Comparison of ENCODE assay signal across 7 cellular contexts in the genomic region with DNA sequence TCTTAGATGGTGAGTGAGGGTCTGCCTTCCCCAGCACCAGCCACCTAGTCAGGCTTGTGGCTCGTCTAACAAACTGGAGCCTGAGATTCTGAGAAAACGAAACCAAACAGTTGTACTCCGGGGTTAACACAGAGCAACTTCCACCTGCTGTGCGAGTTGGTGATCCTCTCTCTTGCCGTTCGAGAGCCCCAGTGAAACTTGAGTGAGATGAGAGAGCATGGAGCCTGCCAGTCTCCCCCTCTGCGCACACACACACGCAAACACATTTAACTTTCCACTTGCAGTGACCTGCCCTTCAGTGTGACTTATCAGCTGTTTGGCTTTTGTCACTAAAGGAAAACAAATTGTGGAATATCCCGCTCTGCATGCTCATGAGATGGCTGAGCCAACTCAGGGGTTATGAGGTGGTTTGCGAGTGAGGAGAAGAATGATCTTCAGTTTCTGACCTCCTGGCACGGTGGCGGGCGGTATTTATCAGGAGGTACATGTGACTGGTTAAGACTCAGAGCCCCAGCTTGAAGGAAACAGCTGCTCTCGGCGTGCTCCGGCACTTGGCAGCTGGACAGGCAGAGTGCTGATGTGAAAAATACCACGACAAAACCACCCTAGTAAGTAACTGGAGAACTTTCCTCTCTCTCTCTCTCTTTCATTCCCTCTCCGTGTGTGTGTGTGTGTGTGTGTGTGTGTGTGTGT. TPM values are rescaled to one million over a fixed set of nuclear protein-coding genes. Genes with fewer than 3 reads are reported as not detected.
DNase-seq lines count a peak whose midpoint lies in the region; ATAC-seq, FAIRE-seq and TF ChIP-seq lines count a peak whose summit lies in the region.

A gene with protein sequence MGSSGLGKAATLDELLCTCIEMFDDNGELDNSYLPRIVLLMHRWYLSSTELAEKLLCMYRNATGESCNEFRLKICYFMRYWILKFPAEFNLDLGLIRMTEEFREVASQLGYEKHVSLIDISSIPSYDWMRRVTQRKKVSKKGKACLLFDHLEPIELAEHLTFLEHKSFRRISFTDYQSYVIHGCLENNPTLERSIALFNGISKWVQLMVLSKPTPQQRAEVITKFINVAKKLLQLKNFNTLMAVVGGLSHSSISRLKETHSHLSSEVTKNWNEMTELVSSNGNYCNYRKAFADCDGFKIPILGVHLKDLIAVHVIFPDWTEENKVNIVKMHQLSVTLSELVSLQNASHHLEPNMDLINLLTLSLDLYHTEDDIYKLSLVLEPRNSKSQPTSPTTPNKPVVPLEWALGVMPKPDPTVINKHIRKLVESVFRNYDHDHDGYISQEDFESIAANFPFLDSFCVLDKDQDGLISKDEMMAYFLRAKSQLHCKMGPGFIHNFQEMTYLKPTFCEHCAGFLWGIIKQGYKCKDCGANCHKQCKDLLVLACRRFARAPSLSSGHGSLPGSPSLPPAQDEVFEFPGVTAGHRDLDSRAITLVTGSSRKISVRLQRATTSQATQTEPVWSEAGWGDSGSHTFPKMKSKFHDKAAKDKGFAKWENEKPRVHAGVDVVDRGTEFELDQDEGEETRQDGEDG (plus strand): TSS at position 550 of the 693 bp plus-strand sequence. CDS start 38,488 bp downstream, outside the sequence.

- H3K9me3 Mint-ChIP-seq in WTC11 = peaks cover 18% of the 10 kb centered on the region

- peak within 1 kb of the TSS; percentile 54 for H3K4me3 Mint-ChIP-seq in WTC11

- H3K27ac Mint-ChIP-seq in WTC11 = 0 out of 2 replicates have a peak within 1 kb of the TSS, but pooled peaks have one; percentile 21

- DNase-seq in NCI-H2029 (lab: John Stamatoyannopoulos, UW) = peak; percentile 43
- peak; percentile 17 for DNase-seq in WTC11 (ENCODE audit: low spot score)
- DNase-seq in bronchial epithelial cell (ENCODE audit: low read depth) = peak; percentile 68
- DNase-seq in inferior parietal cortex (ENCODE audit: extremely low spot score) = peak; percentile 73
- peak; percentile 85 for DNase-seq in smooth muscle cell of the brain vasculature (ENCODE audit: low read depth, low spot score)

- CTCF ChIA-PET in WTC11 (lab: Charles Lee) = interaction anchor here (1.2 to 1.5 kb wide), 4 partner anchors 17 to 107 kb away, joined by 3 to 6 read pairs (median 4); no protein-coding TSS in a partner anchor

- no peaks in the 10 kb centered on the region for H3K36me3 ChIP-seq in bronchial epithelial cell (ENCODE audit: control insufficient read depth, insufficient read depth, low read length)

- POLR2A ChIA-PET in WTC11 (lab: Charles Lee) = no interaction called here

- peaks cover 8% of the 10 kb centered on the region; the same call in 1 of the 2 replicates for H3K27me3 Mint-ChIP-seq in WTC11 (ENCODE audit: low read depth)

- ATAC-seq in GM18508 (IDR thresholded peaks at IDR 0.05; ENCODE audit: insufficient read depth, unreplicated experiment) (peak; percentile 36), HG02852 (IDR thresholded peaks at IDR 0.05; ENCODE audit: unreplicated experiment) (peak; percentile 56), WTC11 (peak; percentile 74)

- H3K4me3 ChIP-seq in bronchial epithelial cell (ENCODE audit: low read depth, low read length) = peak within 1 kb of the TSS; percentile 64

- peaks cover 9% of the 10 kb centered on the region for H3K36me3 Mint-ChIP-seq in WTC11

- peaks cover 18% of the 10 kb centered on the region for H3K4me1 Mint-ChIP-seq in WTC11

- H3K27me3 ChIP-seq in bronchial epithelial cell (ENCODE audit: control insufficient read depth, insufficient read depth, low read length) = no peaks in the 10 kb centered on the region

- FAIRE-seq in bronchial epithelial cell (lab: Jason Lieb, UNC) = no peak

- TF ChIP-seq CTCF in WTC11 (IDR thresholded peaks at IDR 0.05) (no peak), bronchial epithelial cell (IDR thresholded peaks at IDR 0.05; ENCODE audit: insufficient read depth, low read length, severe bottlenecking) (no peak)

TF ChIP-seq in WTC11, 78 proteins besides CTCF, POLR2A, EP300 and RAD21 (continues in another document):
- no peak for TF ChIP-seq SMAD3 (CRISPR knock-in tag; IDR thresholded peaks at IDR 0.05; ENCODE audit: borderline replicate concordance)
- no peak for TF ChIP-seq ELF4 (CRISPR knock-in tag; IDR thresholded peaks at IDR 0.05; ENCODE audit: low read depth)
- TF ChIP-seq TCF7 (CRISPR knock-in tag; IDR thresholded peaks at IDR 0.05; ENCODE audit: low read depth) = no peak
- no peak for TF ChIP-seq ATF6 (CRISPR knock-in tag; IDR thresholded peaks at IDR 0.05)
- TF ChIP-seq, protein P1, sequence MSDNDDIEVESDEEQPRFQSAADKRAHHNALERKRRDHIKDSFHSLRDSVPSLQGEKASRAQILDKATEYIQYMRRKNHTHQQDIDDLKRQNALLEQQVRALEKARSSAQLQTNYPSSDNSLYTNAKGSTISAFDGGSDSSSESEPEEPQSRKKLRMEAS (CRISPR knock-in tag; IDR thresholded peaks at IDR 0.05) = no peak
- no peak for TF ChIP-seq MXD4 (CRISPR knock-in tag; IDR thresholded peaks at IDR 0.05; ENCODE audit: borderline replicate concordance)
- TF ChIP-seq, protein P2, sequence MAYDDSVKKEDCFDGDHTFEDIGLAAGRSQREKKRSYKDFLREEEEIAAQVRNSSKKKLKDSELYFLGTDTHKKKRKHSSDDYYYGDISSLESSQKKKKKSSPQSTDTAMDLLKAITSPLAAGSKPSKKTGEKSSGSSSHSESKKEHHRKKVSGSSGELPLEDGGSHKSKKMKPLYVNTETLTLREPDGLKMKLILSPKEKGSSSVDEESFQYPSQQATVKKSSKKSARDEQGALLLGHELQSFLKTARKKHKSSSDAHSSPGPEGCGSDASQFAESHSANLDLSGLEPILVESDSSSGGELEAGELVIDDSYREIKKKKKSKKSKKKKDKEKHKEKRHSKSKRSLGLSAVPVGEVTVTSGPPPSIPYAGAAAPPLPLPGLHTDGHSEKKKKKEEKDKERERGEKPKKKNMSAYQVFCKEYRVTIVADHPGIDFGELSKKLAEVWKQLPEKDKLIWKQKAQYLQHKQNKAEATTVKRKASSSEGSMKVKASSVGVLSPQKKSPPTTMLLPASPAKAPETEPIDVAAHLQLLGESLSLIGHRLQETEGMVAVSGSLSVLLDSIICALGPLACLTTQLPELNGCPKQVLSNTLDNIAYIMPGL (CRISPR knock-in tag; IDR thresholded peaks at IDR 0.05) = no peak
- TF ChIP-seq CREB1 (CRISPR knock-in tag; IDR thresholded peaks at IDR 0.05) = no peak
- TF ChIP-seq TEAD1 (CRISPR knock-in tag; IDR thresholded peaks at IDR 0.05) = no peak
- no peak for TF ChIP-seq PRRX2 (CRISPR knock-in tag; IDR thresholded peaks at IDR 0.05)
- TF ChIP-seq FOXK1 (CRISPR knock-in tag; IDR thresholded peaks at IDR 0.05) = no peak
- no peak for TF ChIP-seq SOX15 (CRISPR knock-in tag; IDR thresholded peaks at IDR 0.05)
- TF ChIP-seq, protein P3, sequence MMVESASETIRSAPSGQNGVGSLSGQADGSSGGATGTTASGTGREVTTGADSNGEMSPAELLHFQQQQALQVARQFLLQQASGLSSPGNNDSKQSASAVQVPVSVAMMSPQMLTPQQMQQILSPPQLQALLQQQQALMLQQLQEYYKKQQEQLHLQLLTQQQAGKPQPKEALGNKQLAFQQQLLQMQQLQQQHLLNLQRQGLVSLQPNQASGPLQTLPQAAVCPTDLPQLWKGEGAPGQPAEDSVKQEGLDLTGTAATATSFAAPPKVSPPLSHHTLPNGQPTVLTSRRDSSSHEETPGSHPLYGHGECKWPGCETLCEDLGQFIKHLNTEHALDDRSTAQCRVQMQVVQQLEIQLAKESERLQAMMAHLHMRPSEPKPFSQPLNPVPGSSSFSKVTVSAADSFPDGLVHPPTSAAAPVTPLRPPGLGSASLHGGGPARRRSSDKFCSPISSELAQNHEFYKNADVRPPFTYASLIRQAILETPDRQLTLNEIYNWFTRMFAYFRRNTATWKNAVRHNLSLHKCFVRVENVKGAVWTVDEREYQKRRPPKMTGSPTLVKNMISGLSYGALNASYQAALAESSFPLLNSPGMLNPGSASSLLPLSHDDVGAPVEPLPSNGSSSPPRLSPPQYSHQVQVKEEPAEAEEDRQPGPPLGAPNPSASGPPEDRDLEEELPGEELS (CRISPR knock-in tag; IDR thresholded peaks at IDR 0.05) = no peak
- TF ChIP-seq GABPB1 (CRISPR knock-in tag; IDR thresholded peaks at IDR 0.05) = no peak
- no peak for TF ChIP-seq ATF1 (CRISPR knock-in tag; IDR thresholded peaks at IDR 0.05)

RNA-seq across cellular contexts. Expression of the gene that starts here (rescaled TPM):
- total RNA-seq in WTC11 (2021) (0.11 to 0.23 TPM (median 0.14 TPM) in 3 replicates), bronchial epithelial cell (0.38 and 0.79 TPM in 2 replicates)

Comparison
In these comparisons a context has a peak if more than half of its experiments do, and no peak if none do; other contexts are left out.
1. Peak in every context shown above with its lines: DNase-seq, ATAC-seq and H3K4me3 ChIP-seq.
2. Peak in DNase-seq and ATAC-seq in WTC11; RNA of the gene not detected or under 1 TPM.
3. Peak in DNase-seq and H3K4me3 ChIP-seq in bronchial epithelial cell; RNA of the gene not detected or under 1 TPM.
4. DNase-seq: peak in every context shown above with its lines; median percentile 85 in smooth muscle cell of the brain vasculature; 73 in inferior parietal cortex; 68 in bronchial epithelial cell; 43 in NCI-H2029; 17 in WTC11.